20 cellular contexts compared by ENCODE assay signal in the genomic region with DNA sequence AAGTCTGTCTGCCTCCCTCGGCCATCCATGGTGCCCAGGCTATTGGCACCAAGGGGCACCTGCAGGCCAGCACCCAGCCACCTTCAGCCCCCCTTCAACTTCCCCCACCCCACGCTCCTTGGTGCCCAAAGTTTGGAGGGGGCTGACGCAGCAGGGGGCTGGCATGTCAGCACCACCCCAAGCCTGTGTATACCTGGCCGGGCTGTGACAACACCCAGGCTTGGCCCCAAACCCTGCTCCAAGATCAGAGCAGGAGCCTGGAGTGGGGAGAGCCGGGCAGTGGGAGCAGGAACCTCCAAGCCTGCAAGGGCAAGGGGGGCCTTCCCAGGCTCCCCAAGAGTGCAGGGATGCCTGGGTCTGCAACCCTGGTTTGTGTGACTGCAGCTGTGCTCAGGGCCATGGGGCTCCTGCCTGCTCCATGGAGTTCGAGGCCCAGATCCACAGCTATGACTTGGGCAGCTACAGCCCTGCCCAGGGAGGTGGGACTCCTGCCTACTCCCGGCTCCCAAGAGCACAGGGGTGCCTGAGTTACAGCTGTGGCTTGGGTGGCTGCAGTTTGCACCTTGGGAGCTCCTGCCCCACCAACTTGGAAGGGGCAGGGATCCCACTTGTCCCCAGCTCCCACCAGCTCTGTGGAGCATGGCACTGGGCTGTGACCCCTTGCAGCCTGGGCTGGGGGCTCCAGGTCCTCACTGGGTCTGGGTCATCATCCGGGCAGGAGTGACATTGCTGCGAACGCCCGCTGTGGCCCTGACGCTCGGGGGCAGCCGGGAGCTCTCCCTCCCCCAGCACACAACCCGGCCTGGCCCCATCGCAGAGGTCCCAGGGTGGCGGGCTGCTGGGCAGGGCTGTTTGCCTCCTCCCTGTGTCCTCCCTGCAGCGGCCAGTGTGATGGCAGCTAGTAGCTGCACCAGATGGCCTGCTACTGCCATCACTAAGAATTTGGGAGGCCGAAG.
"Had no signal": no experiment of that assay in that cellular context is flagged by ENCODE, and none has a peak within 500 bp of the region (broad histone marks: within the 10 kb centered on the region; RNA-seq: fewer than 3 reads in every experiment).

No MANE protein-coding gene starts in this region.

- ATAC-seq: K562 had no signal

- H3K9me3 ChIP-seq: SJCRH30 had no signal

- H3K36me3 Mint-ChIP-seq: IgD-negative memory B cell had no signal

- H3K27ac Mint-ChIP-seq: IgD-negative memory B cell had no signal

- H3K4me1 Mint-ChIP-seq: IgD-negative memory B cell had no signal

- DNase-seq: Kasumi-1, MM.1S, NCI-H1092 treated with DMSO at 0.1 percent for 48 hours, NCI-H1436, NCI-H187, NCI-H2029, NCI-H2081 treated with DMSO at 0.1 percent for 48 hours, NCI-H2171, NCI-H226, NCI-H446, NCI-H510A, NCI-H524 treated with DMSO at 0.1 percent for 48 hours, NCI-H774, RPMI8226, SHP77 treated with DMSO at 0.1 percent for 48 hours, SJCRH30 had no signal

- H3K9ac ChIP-seq: KMS-11 had no signal

- H3K27ac ChIP-seq: HL-60, KMS-11, SJCRH30 had no signal

- H3K36me3 ChIP-seq: SJCRH30 had no signal

- H3K4me1 ChIP-seq: SJCRH30 had no signal

- H3K4me3 ChIP-seq: K562, SJCRH30 had no signal
